In genomic region chr13:44243198-44243852, GRCh38 we compare ENCODE assay signal across 8 cellular contexts.
A peak's percentile ranks its signal among the peaks of the same experiment; 100 is the strongest.
DNase-seq lines count a peak whose midpoint lies in the region; TF ChIP-seq lines count a peak whose summit lies in the region.

No MANE protein-coding gene starts in this region.

- H3K4me1 Mint-ChIP-seq in activated CD4-positive, alpha-beta T cell treated with anti-CD3 and anti-CD28 coated beads, Interleukin-2, amount 10 ng/mL, durations not matched to agents 7 days and 5 days: peaks cover 10% of the 10 kb centered on the region

- peak; percentile 38 for DNase-seq in stimulated activated CD4-positive, alpha-beta T cell treated with anti-CD3 and anti-CD28 coated beads, Interleukin-1b, Interleukin-23, amount 100 ng/mL, for 48 hours
- no peak for DNase-seq in stimulated activated CD4-positive, alpha-beta T cell treated with anti-CD3 and anti-CD28 coated beads, Interleukin-12 subunit alpha, Interleukin-12 subunit beta, amount 100 ng/mL, for 4 hours
- DNase-seq in MM.1S (peak; percentile 82), hepatocyte (ENCODE audit: low spot score) (peak; percentile 46), spleen (no peak), NCI-H1694 treated with DMSO at 0.1 percent for 48 hours (lab: John Stamatoyannopoulos, UW) (no peak), mucosa of gallbladder (ENCODE audit: low spot score) (no peak)
- no peak for DNase-seq in activated CD4-positive, alpha-beta T cell treated with anti-CD3 and anti-CD28 coated beads, Interleukin-2, amount 10 ng/mL, durations not matched to agents 7 days and 5 days

- TF ChIP-seq POLR2A in spleen (IDR thresholded peaks at IDR 0.05): no peak

- H3K9me3 ChIP-seq in MM.1S (replicated peaks; ENCODE audit: insufficient read depth, low read length) (no peaks in the 10 kb centered on the region), hepatocyte (ENCODE audit: low read depth) (no peaks in the 10 kb centered on the region), spleen (no peaks in the 10 kb centered on the region)

- H3K4me2 ChIP-seq in MM.1S (ENCODE audit: low read depth, low read length) (peak overlapping the region; percentile 47; the same call in 1 of the 2 replicates), hepatocyte (no peak overlapping the region)

- no peak overlapping the region for H3K4me3 ChIP-seq in MM.1S (ENCODE audit: low read length)
- no peak overlapping the region for H3K4me3 ChIP-seq in hepatocyte
- no peak overlapping the region for H3K4me3 ChIP-seq in spleen

- no peak overlapping the region for H3K4me3 Mint-ChIP-seq in activated CD4-positive, alpha-beta T cell treated with anti-CD3 and anti-CD28 coated beads, Interleukin-2, amount 10 ng/mL, durations not matched to agents 7 days and 5 days

- H3K27me3 ChIP-seq in MM.1S (replicated peaks; ENCODE audit: insufficient read depth, low read length) (no peaks in the 10 kb centered on the region), hepatocyte (no peaks in the 10 kb centered on the region), spleen (replicated peaks in 1 of 7) (no peaks in the 10 kb centered on the region)

- H3K27ac Mint-ChIP-seq in activated CD4-positive, alpha-beta T cell treated with anti-CD3 and anti-CD28 coated beads, Interleukin-2, amount 10 ng/mL, durations not matched to agents 7 days and 5 days: peak overlapping the region; percentile 11

- H2AFZ ChIP-seq in MM.1S (ENCODE audit: low read length): peak overlapping the region; percentile 56; the same call in 1 of the 2 replicates
- no peak overlapping the region for H2AFZ ChIP-seq in hepatocyte

- H4K20me1 ChIP-seq in MM.1S (ENCODE audit: insufficient read depth, low read length): no peaks in the 10 kb centered on the region
- no peaks in the 10 kb centered on the region for H4K20me1 ChIP-seq in hepatocyte (ENCODE audit: insufficient read depth, poor library complexity, severe bottlenecking)

- peak; percentile 53 for TF ChIP-seq CTCF in MM.1S (IDR thresholded peaks at IDR 0.05; ENCODE audit: low read length)
- peak; percentile 31 for TF ChIP-seq CTCF in hepatocyte (IDR thresholded peaks at IDR 0.05; ENCODE audit: poor library complexity)
- TF ChIP-seq CTCF in spleen (IDR thresholded peaks at IDR 0.05 in 8 of 11, conservative IDR thresholded peaks at IDR 0.05 in 3 of 11): peak in 8 of 11 experiments; percentile 19 to 52 (median 36)

- H3F3A ChIP-seq in MM.1S (ENCODE audit: insufficient read depth, low read length): peaks cover 6% of the 10 kb centered on the region; the same call in 1 of the 2 replicates

- H3K9me3 Mint-ChIP-seq in activated CD4-positive, alpha-beta T cell treated with anti-CD3 and anti-CD28 coated beads, Interleukin-2, amount 10 ng/mL, durations not matched to agents 7 days and 5 days: no peaks in the 10 kb centered on the region

- H3K36me3 Mint-ChIP-seq in activated CD4-positive, alpha-beta T cell treated with anti-CD3 and anti-CD28 coated beads, Interleukin-2, amount 10 ng/mL, durations not matched to agents 7 days and 5 days (ENCODE audit: low read depth): no peaks in the 10 kb centered on the region

- intact Hi-C loops in spleen (cut with DNase I; ENCODE audit: low total_unique reads): no loop called here

- peak overlapping the region; percentile 29; the same call in 1 of the 2 replicates for H3K9ac ChIP-seq in MM.1S (ENCODE audit: low read length)

- CTCF ChIA-PET in activated CD4-positive, alpha-beta T cell treated with anti-CD3 and anti-CD28 coated beads, Interleukin-2, amount 10 ng/mL, durations not matched to agents 7 days and 5 days (lab: Charles Lee): interaction anchor here (0.6 to 1.9 kb wide), 2 partner anchors 13 to 340 kb away, joined by 3 to 5 read pairs; no protein-coding TSS in a partner anchor

- H3K79me2 ChIP-seq in MM.1S (ENCODE audit: low read length): no peaks in the 10 kb centered on the region
- no peaks in the 10 kb centered on the region for H3K79me2 ChIP-seq in hepatocyte

- H3K9me2 ChIP-seq in MM.1S (replicated peaks; ENCODE audit: insufficient read depth, low read length) (no peaks in the 10 kb centered on the region), hepatocyte (replicated peaks; ENCODE audit: insufficient read depth) (no peaks in the 10 kb centered on the region)

- 51% methylated on average over 11 of the region's 11 CpGs for WGBS in hepatocyte (ENCODE audit: low lambda C conversion rate, missing lambda C conversion rate)
- WGBS in spleen, 5 donors: 27 to 45% (median 34%) methylated on average over 11 of the region's 11 CpGs

- peaks cover 6% of the 10 kb centered on the region for H3K27me3 Mint-ChIP-seq in activated CD4-positive, alpha-beta T cell treated with anti-CD3 and anti-CD28 coated beads, Interleukin-2, amount 10 ng/mL, durations not matched to agents 7 days and 5 days

- H3K4me1 ChIP-seq in MM.1S (ENCODE audit: low read length): peaks cover 38% of the 10 kb centered on the region
- H3K4me1 ChIP-seq in hepatocyte (ENCODE audit: insufficient read depth): peaks cover 3% of the 10 kb centered on the region
- H3K4me1 ChIP-seq in spleen: no peaks in the 10 kb centered on the region

- H3K36me3 ChIP-seq in MM.1S (replicated peaks; ENCODE audit: insufficient read depth, low read length): no peaks in the 10 kb centered on the region
- no peaks in the 10 kb centered on the region for H3K36me3 ChIP-seq in hepatocyte (replicated peaks; ENCODE audit: insufficient read depth, low read depth)
- no peaks in the 10 kb centered on the region for H3K36me3 ChIP-seq in spleen

- H3K27ac ChIP-seq in MM.1S (ENCODE audit: low read length) (peak overlapping the region; percentile 72; the same call in 1 of the 2 replicates), hepatocyte (no peak overlapping the region), spleen (no peak overlapping the region)

- POLR2A ChIA-PET in activated CD4-positive, alpha-beta T cell treated with anti-CD3 and anti-CD28 coated beads, Interleukin-2, amount 10 ng/mL, durations not matched to agents 7 days and 5 days (lab: Charles Lee): no interaction called here

Comparison
In these comparisons a context has a peak if more than half of its experiments do, and no peak if none do; other contexts are left out.
1. DNase-seq: peak in stimulated activated CD4-positive, alpha-beta T cell treated with anti-CD3 and anti-CD28 coated beads, Interleukin-1b, Interleukin-23, amount 100 ng/mL, for 48 hours (single experiment), MM.1S (single experiment) and hepatocyte (single experiment); none in stimulated activated CD4-positive, alpha-beta T cell treated with anti-CD3 and anti-CD28 coated beads, Interleukin-12 subunit alpha, Interleukin-12 subunit beta, amount 100 ng/mL, for 4 hours (single experiment), activated CD4-positive, alpha-beta T cell treated with anti-CD3 and anti-CD28 coated beads, Interleukin-2, amount 10 ng/mL, durations not matched to agents 7 days and 5 days (single experiment), spleen (single experiment), NCI-H1694 treated with DMSO at 0.1 percent for 48 hours (single experiment) and mucosa of gallbladder (single experiment).
2. Peak in every context shown above with its lines, with median percentiles within 50 percentile points of each other: CTCF ChIP-seq.